In the genomic region with DNA sequence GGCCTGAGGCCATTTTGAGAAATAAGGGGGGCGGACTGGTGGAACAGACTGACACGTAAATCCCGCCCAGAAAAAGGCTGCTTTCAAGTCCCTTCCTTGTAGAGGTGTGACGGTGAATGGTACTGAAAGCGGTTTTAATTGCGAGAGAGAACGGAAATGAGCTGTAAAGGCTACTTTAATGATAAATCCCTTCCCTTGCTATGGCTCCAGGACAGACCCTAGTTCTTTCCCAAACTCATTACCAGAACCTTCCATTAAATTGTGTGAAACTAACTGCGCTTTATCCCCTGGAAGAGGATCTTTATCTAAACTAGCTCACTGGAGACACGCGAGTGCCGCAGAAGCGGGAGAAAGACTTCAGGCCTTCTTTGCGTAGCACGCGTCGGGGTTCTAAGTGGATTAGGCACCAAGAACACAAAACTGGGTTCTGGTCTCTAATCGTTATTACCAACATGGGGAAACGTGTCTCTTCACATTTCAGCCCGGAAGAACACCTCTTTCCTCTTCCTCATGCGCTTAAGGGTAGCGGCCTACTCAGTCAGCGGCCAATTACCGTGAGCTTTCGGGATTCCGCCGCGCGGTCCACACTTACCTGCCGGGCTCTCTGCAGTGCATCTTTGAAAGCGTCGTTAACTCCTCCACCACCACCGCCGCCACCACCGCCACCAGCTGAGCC, we compare ENCODE assay signal across 8 cellular contexts. TPM values are rescaled to one million over a fixed set of nuclear protein-coding genes. Genes with fewer than 3 reads are reported as not detected.
DNase-seq lines count a peak whose midpoint lies in the region; ATAC-seq and TF ChIP-seq lines count a peak whose summit lies in the region.

No MANE protein-coding gene starts in this region.

- CTCF ChIA-PET in activated CD8-positive, alpha-beta memory T cell treated with anti-CD3 and anti-CD28 coated beads, Interleukin-2, amount 10 ng/mL, durations not matched to agents 7 days and 5 days (lab: Charles Lee), result interaction anchor here (0.8 to 1.8 kb wide), 8 partner anchors 10 to 700 kb away, joined by 3 to 17 read pairs (median 4); partner anchors contain the start of genes DNAJB4 and IFI44L

- H3K9me3 Mint-ChIP-seq in activated CD8-positive, alpha-beta memory T cell treated with anti-CD3 and anti-CD28 coated beads, Interleukin-2, amount 10 ng/mL, durations not matched to agents 7 days and 5 days (ENCODE audit: low read depth), result no peaks in the 10 kb centered on the region

- TF ChIP-seq CTCF in epithelial cell of proximal tubule (conservative IDR thresholded peaks at IDR 0.05; ENCODE audit: low read depth, low read length), result no peak

- H3K4me3 Mint-ChIP-seq in activated CD8-positive, alpha-beta memory T cell treated with anti-CD3 and anti-CD28 coated beads, Interleukin-2, amount 10 ng/mL, durations not matched to agents 7 days and 5 days, result no peak overlapping the region

- H3K27me3 Mint-ChIP-seq in activated CD8-positive, alpha-beta memory T cell treated with anti-CD3 and anti-CD28 coated beads, Interleukin-2, amount 10 ng/mL, durations not matched to agents 7 days and 5 days, result no peaks in the 10 kb centered on the region

- H3K36me3 Mint-ChIP-seq in activated CD8-positive, alpha-beta memory T cell treated with anti-CD3 and anti-CD28 coated beads, Interleukin-2, amount 10 ng/mL, durations not matched to agents 7 days and 5 days, result peaks cover 22% of the 10 kb centered on the region

- peak; percentile 71 for ATAC-seq in GM21381 (IDR thresholded peaks at IDR 0.05; ENCODE audit: unreplicated experiment)
- ATAC-seq in activated CD8-positive, alpha-beta memory T cell treated with anti-CD3 and anti-CD28 coated beads, Interleukin-2, amount 10 ng/mL, durations not matched to agents 7 days and 5 days, result peak; percentile 73

- H3K9ac ChIP-seq in muscle layer of colon (ENCODE audit: low read length), result peak overlapping the region; percentile 100

- peaks cover 6% of the 10 kb centered on the region for H3K36me3 ChIP-seq in muscle layer of colon (ENCODE audit: insufficient read depth, low read length)

- H3K4me1 ChIP-seq in muscle layer of colon (ENCODE audit: insufficient read depth, low read length), result peaks cover 33% of the 10 kb centered on the region

- H3K9me3 ChIP-seq in muscle layer of colon (ENCODE audit: low read length), result no peaks in the 10 kb centered on the region

- DNase-seq in COR-L47 (lab: John Stamatoyannopoulos, UW), result peak; percentile 92
- peak; percentile 90 for DNase-seq in HT-29 (ENCODE audit: low spot score)
- DNase-seq in NK-92 treated with Interleukin-12 subunit alpha and Interleukin-12 subunit beta, amount 100 ng/mL, for 24 hours (lab: John Stamatoyannopoulos, UW), result peak; percentile 63
- DNase-seq in activated CD8-positive, alpha-beta memory T cell treated with anti-CD3 and anti-CD28 coated beads, Interleukin-2, amount 10 ng/mL, durations not matched to agents 7 days and 5 days, result peak; percentile 93
- peak; percentile 56 for DNase-seq in epithelial cell of proximal tubule (ENCODE audit: low read depth)
- peak; percentile 49 for DNase-seq in stimulated activated CD8-positive, alpha-beta memory T cell treated with anti-CD3 and anti-CD28 coated beads, Interleukin-7, amount 100 ng/mL, for 24 hours (ENCODE audit: low read depth)

- peak overlapping the region; percentile 86 for H3K27ac ChIP-seq in muscle layer of colon (ENCODE audit: low read depth, low read length)

- peak overlapping the region; percentile 69 for H3K4me3 ChIP-seq in epithelial cell of proximal tubule (ENCODE audit: low read depth, low read length)
- peak overlapping the region; percentile 81 to 99 for H3K4me3 ChIP-seq in muscle layer of colon (ENCODE audit: low read depth in 1 of 2, low read length in 2 of 2)

- H3K27me3 ChIP-seq in muscle layer of colon (ENCODE audit: control insufficient read depth in 1 of 2, insufficient read depth in 2 of 2, low read length in 2 of 2), result no peaks in the 10 kb centered on the region

- H3K27ac Mint-ChIP-seq in activated CD8-positive, alpha-beta memory T cell treated with anti-CD3 and anti-CD28 coated beads, Interleukin-2, amount 10 ng/mL, durations not matched to agents 7 days and 5 days, result no peak overlapping the region

- H3K4me1 Mint-ChIP-seq in activated CD8-positive, alpha-beta memory T cell treated with anti-CD3 and anti-CD28 coated beads, Interleukin-2, amount 10 ng/mL, durations not matched to agents 7 days and 5 days, result peaks cover 43% of the 10 kb centered on the region

RNA-seq across cellular contexts. Expression of gene FUBP1, which starts 0.4 kb away (rescaled TPM):
- 130 and 145 TPM in 2 replicates for total RNA-seq in HT-29 (2014; rRNA removed; shearing (Covaris generic))
- total RNA-seq in activated CD8-positive, alpha-beta memory T cell treated with anti-CD3 and anti-CD28 coated beads, Interleukin-2, amount 10 ng/mL, durations not matched to agents 7 days and 5 days, result 100 to 1,000 TPM; 220 to 222 TPM
- 81.2 and 133 TPM in 2 replicates for total RNA-seq in epithelial cell of proximal tubule

RNA-seq across cellular contexts. Expression of gene DNAJB4, which starts 26.3 kb away (rescaled TPM):
- total RNA-seq in HT-29 (2014; rRNA removed; shearing (Covaris generic)), result 4.2 and 7.9 TPM in 2 replicates
- total RNA-seq in activated CD8-positive, alpha-beta memory T cell treated with anti-CD3 and anti-CD28 coated beads, Interleukin-2, amount 10 ng/mL, durations not matched to agents 7 days and 5 days, result 10 to 100 TPM; 11.5 to 23.0 TPM
- total RNA-seq in epithelial cell of proximal tubule, result 3.6 and 10.9 TPM in 2 replicates

Comparison
In these comparisons a context has a peak if more than half of its experiments do, and no peak if none do; other contexts are left out.
1. Peak in every context shown above with its lines: DNase-seq, ATAC-seq, H3K4me3 ChIP-seq and H3K27ac ChIP-seq.